ENCODE assay signal across 7 cellular contexts in genomic region chr6:111576302-111576701, GRCh38. TPM values are rescaled to one million over a fixed set of nuclear protein-coding genes. Genes with fewer than 3 reads are reported as not detected.
A peak's percentile ranks its signal among the peaks of the same experiment; 100 is the strongest.
DNase-seq lines count a peak whose midpoint lies in the region; ATAC-seq and TF ChIP-seq lines count a peak whose summit lies in the region.

No MANE protein-coding gene starts in this region.

- TF ChIP-seq POLR2A in adrenal gland (IDR thresholded peaks at IDR 0.05), result no peak

- 0 out of 2 replicates have a peak, but pooled peaks cover 3% of the 10 kb centered on the region for H3F3A ChIP-seq in Loucy (ENCODE audit: low read depth)

- peaks cover 83% of the 10 kb centered on the region for H3K79me2 ChIP-seq in DND-41 (ENCODE audit: insufficient read depth, low read length)
- no peaks in the 10 kb centered on the region for H3K79me2 ChIP-seq in Loucy (ENCODE audit: insufficient read depth, low read length)
- no peaks in the 10 kb centered on the region for H3K79me2 ChIP-seq in parathyroid adenoma

- peak overlapping the region; percentile 50; the same call in 1 of the 2 replicates for H2AFZ ChIP-seq in DND-41 (ENCODE audit: low read depth, low read length)
- no peak overlapping the region for H2AFZ ChIP-seq in Loucy (ENCODE audit: low read length)
- peak overlapping the region; percentile 52 for H2AFZ ChIP-seq in parathyroid adenoma

- H3K9me3 ChIP-seq in DND-41 (ENCODE audit: insufficient read depth, low read length, severe bottlenecking) (no peaks in the 10 kb centered on the region), Loucy (ENCODE audit: insufficient read depth, low read depth, low read length) (no peaks in the 10 kb centered on the region), parathyroid adenoma (ENCODE audit: control insufficient read depth, low read length) (no peaks in the 10 kb centered on the region), adrenal gland (replicated peaks in 1 of 3) (no peaks in the 10 kb centered on the region)

- H3K4me3 ChIP-seq in DND-41 (ENCODE audit: low read depth in 1 of 2, low read length in 2 of 2), result peak overlapping the region in 1 of 2 experiments; percentile 24; a peak in 2 of 4 replicates
- no peak overlapping the region for H3K4me3 ChIP-seq in Loucy (ENCODE audit: low read length, poor library complexity, severe bottlenecking)
- no peak overlapping the region for H3K4me3 ChIP-seq in parathyroid adenoma (ENCODE audit: low read depth, low read length)
- no peak overlapping the region for H3K4me3 ChIP-seq in adrenal gland

- intact Hi-C loops in adrenal gland (cut with DNase I), result no loop called here

- peak; percentile 69 for ATAC-seq in DND-41 (ENCODE audit: insufficient read depth, low read depth)

- H3K36me3 ChIP-seq in DND-41 (ENCODE audit: insufficient read depth, low read length) (peaks cover 68% of the 10 kb centered on the region), Loucy (ENCODE audit: insufficient read depth, low read length) (peaks cover 8% of the 10 kb centered on the region), parathyroid adenoma (ENCODE audit: control insufficient read depth, insufficient read depth, low read length) (no peaks in the 10 kb centered on the region), adrenal gland (replicated peaks in 1 of 2) (peaks cover 0 to 41% of the 10 kb centered on the region in 2 donors)

- H3K27me3 ChIP-seq in DND-41 (ENCODE audit: insufficient read depth, low read length, poor library complexity), result no peaks in the 10 kb centered on the region
- H3K27me3 ChIP-seq in Loucy (ENCODE audit: insufficient read depth, low read length, poor library complexity, severe bottlenecking), result no peaks in the 10 kb centered on the region
- H3K27me3 ChIP-seq in parathyroid adenoma (ENCODE audit: control insufficient read depth, insufficient read depth, low read length), result no peaks in the 10 kb centered on the region
- H3K27me3 ChIP-seq in adrenal gland, result no peaks in the 10 kb centered on the region

- H3K27ac ChIP-seq in DND-41 (ENCODE audit: low read length), result peak overlapping the region; percentile 83
- H3K27ac ChIP-seq in adipose tissue (ENCODE audit: low read depth, low read length), result peak overlapping the region; percentile 46
- H3K27ac ChIP-seq in parathyroid adenoma, result peak overlapping the region; percentile 66
- H3K27ac ChIP-seq in adrenal gland, result no peak overlapping the region

- DNase-seq in DND-41 (peak; percentile 73), adrenal gland (no peak), GM19240 (ENCODE audit: insufficient read length, low spot score) (no peak)
- DNase-seq in stimulated activated CD4-positive, alpha-beta T cell treated with anti-CD3 and anti-CD28 coated beads, Interleukin-1b, Interleukin-23, amount 100 ng/mL, for 48 hours, result no peak

- no peaks in the 10 kb centered on the region for H3K9me2 ChIP-seq in Loucy (replicated peaks; ENCODE audit: low read depth, low read length)

- H3K9ac ChIP-seq in DND-41 (ENCODE audit: low read depth, low read length) (peak overlapping the region; percentile 42; the same call in 1 of the 2 replicates), Loucy (ENCODE audit: low read depth, low read length, poor library complexity, severe bottlenecking) (no peak overlapping the region), parathyroid adenoma (no peak overlapping the region)

- 40 to 61% (median 45%) methylated on average over 11 of the region's 11 CpGs for WGBS in adipose tissue, 3 donors
- WGBS in adrenal gland, 4 donors, result 58 to 69% (median 65%) methylated on average over 11 of the region's 11 CpGs

- H4K20me1 ChIP-seq in DND-41 (ENCODE audit: insufficient read depth, low read length) (0 out of 2 replicates have a peak, but pooled peaks cover 2% of the 10 kb centered on the region), Loucy (ENCODE audit: insufficient read depth, low read length, poor library complexity, severe bottlenecking) (no peaks in the 10 kb centered on the region)

- H3K4me1 ChIP-seq in DND-41 (ENCODE audit: insufficient read depth, low read length), result peaks cover 73% of the 10 kb centered on the region
- peaks cover 29% of the 10 kb centered on the region for H3K4me1 ChIP-seq in Loucy (ENCODE audit: insufficient read depth, low read length, poor library complexity, severe bottlenecking)
- peaks cover 14% of the 10 kb centered on the region for H3K4me1 ChIP-seq in parathyroid adenoma
- H3K4me1 ChIP-seq in adrenal gland (replicated peaks in 1 of 2), result peaks cover 0 to 36% of the 10 kb centered on the region in 2 donors

- H3K4me2 ChIP-seq in DND-41 (ENCODE audit: insufficient read depth, low read length) (peak overlapping the region; percentile 55), Loucy (ENCODE audit: low read depth, low read length, poor library complexity, severe bottlenecking) (peak overlapping the region; percentile 17), parathyroid adenoma (ENCODE audit: low read length) (no peak overlapping the region)

- TF ChIP-seq CTCF in DND-41 (IDR thresholded peaks at IDR 0.05; ENCODE audit: borderline replicate concordance, extremely low read depth, low read length, poor library complexity, severe bottlenecking) (no peak), Loucy (conservative IDR thresholded peaks at IDR 0.05; ENCODE audit: low read length) (no peak), parathyroid adenoma (IDR thresholded peaks at IDR 0.05) (no peak), adrenal gland (IDR thresholded peaks at IDR 0.05) (no peak)

RNA-seq across cellular contexts. Expression of gene TRAF3IP2, which starts 29.4 kb away (rescaled TPM):
- polyA plus RNA-seq in adipose tissue (10 to 100 TPM; 21.9 to 46.5 (median 26.3) TPM), adrenal gland (10 to 100 TPM; 32.9 to 70.8 (median 56.9) TPM)
- total RNA-seq in adrenal gland, result 10 to 100 TPM; 35.7 to 53.7 (median 46.2) TPM

Comparison
In these comparisons a context has a peak if more than half of its experiments do, and no peak if none do; other contexts are left out.
1. H3K27ac ChIP-seq: peak in DND-41 (single experiment), adipose tissue (single experiment) and parathyroid adenoma (single experiment); none in adrenal gland (0 of 5).